11 cellular contexts compared by ENCODE assay signal in the genomic region with DNA sequence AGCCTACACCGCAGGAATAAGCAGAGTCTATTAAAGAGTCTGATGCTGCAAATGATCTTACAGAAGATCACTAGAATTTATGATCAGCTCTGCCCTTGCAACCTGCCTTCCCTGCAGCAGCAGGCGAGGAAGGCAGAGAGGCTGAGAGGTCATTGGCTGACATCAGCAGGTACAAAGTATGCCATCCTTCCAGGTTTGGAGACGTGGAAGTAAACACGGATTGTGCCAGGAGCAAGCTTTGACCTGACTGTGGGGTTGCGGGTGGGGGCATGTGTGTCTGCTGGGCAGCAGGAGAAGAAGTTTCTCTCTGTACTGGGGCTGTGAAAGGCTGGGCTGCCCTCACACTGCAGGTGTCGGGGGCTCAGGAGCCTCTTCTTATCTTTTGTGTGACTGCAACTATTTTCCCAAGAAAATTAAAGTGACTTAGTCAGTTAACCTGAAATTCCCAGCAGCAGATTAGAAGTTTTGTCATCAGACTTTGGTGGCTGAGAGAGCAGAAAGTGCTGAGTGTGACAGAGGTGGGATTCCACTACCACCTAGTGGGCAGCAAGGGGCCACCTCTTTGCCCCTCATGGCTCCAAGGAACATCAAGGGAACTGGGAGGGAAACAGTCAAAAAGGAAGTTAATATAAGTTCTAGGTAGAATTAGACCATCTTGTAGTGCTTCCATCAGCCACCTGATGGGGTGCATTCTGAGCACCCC.
DNase-seq lines count a peak whose midpoint lies in the region; ATAC-seq and TF ChIP-seq lines count a peak whose summit lies in the region.
"Had no signal": no experiment of that assay in that cellular context is flagged by ENCODE, and none has a peak within 500 bp of the region (broad histone marks: within the 10 kb centered on the region; RNA-seq: fewer than 3 reads in every experiment).

No MANE protein-coding gene starts in this region.

- H3K9me2 ChIP-seq in GM23248 (ENCODE audit: insufficient read depth), result no peaks in the 10 kb centered on the region

- TF ChIP-seq POLR2A in ovary (IDR thresholded peaks at IDR 0.05), result no peak

- intact Hi-C loops in Caco-2 (cut with micrococcal nuclease; ENCODE audit: unreplicated experiment), result loop anchor here (1.0 kb wide), 3 partner anchors 178 to 551 kb away; no protein-coding TSS in a partner anchor
- intact Hi-C loops in ovary (cut with DNase I), result no loop called here

- no peak for TF ChIP-seq EP300 in ovary (IDR thresholded peaks at IDR 0.05)

- no peaks in the 10 kb centered on the region for H3K4me1 Mint-ChIP-seq in Caco-2 (ENCODE audit: low read depth, unreplicated experiment)
- H3K4me1 Mint-ChIP-seq in activated T-cell treated with anti-CD3 and anti-CD28 coated beads, Interleukin-2, amount 50 U/mL, for 72 hours (ENCODE audit: low read depth), result peaks cover 7% of the 10 kb centered on the region

- H3K27me3 Mint-ChIP-seq in Caco-2 (ENCODE audit: insufficient read depth, unreplicated experiment), result peaks cover 10% of the 10 kb centered on the region
- H3K27me3 Mint-ChIP-seq in activated T-cell treated with anti-CD3 and anti-CD28 coated beads, Interleukin-2, amount 50 U/mL, for 72 hours (ENCODE audit: low read depth), result no peaks in the 10 kb centered on the region

- POLR2A ChIA-PET in Caco-2 (lab: Charles Lee) (no interaction called here), RWPE1 (lab: Yijun Ruan, JAX; ENCODE audit: low non-redundant PET) (no interaction called here)

- in situ Hi-C loops in GM23248 (cut with MboI), result no loop called here

- H3K4me2 ChIP-seq in GM23248 (ENCODE audit: unreplicated experiment), result no peak overlapping the region

- no peak overlapping the region for H3K9ac ChIP-seq in GM23248

- H3K27ac ChIP-seq in GM23248 (no peak overlapping the region), RWPE1 (peak overlapping the region; percentile 27), ovary (no peak overlapping the region)
- H3K27ac ChIP-seq: dorsolateral prefrontal cortex had no signal

- H3K36me3 ChIP-seq in Caco-2 (ENCODE audit: control insufficient read depth, insufficient read depth, low read length), result no peaks in the 10 kb centered on the region
- no peaks in the 10 kb centered on the region for H3K36me3 ChIP-seq in GM23248 (ENCODE audit: low read depth)
- no peaks in the 10 kb centered on the region for H3K36me3 ChIP-seq in ovary

- CTCF ChIA-PET in Caco-2 (lab: Charles Lee), result no interaction called here
- CTCF ChIA-PET in RWPE1 (lab: Yijun Ruan, JAX), result interaction anchor here (0.6 kb wide), 2 partner anchors 306 to 865 kb away, joined by 3 read pairs; no protein-coding TSS in a partner anchor

- H3K27ac Mint-ChIP-seq in Caco-2 (ENCODE audit: unreplicated experiment), result no peak overlapping the region
- no peak overlapping the region for H3K27ac Mint-ChIP-seq in activated T-cell treated with anti-CD3 and anti-CD28 coated beads, Interleukin-2, amount 50 U/mL, for 72 hours
- H3K27ac Mint-ChIP-seq: activated CD4-positive, alpha-beta memory T cell treated with anti-CD3 and anti-CD28 coated beads, Interleukin-2, amount 10 ng/mL, durations not matched to agents 7 days and 5 days had no signal

- H3K4me3 ChIP-seq in Caco-2 (ENCODE audit: low read depth, low read length), result no peak overlapping the region
- no peak overlapping the region for H3K4me3 ChIP-seq in GM23248
- no peak overlapping the region for H3K4me3 ChIP-seq in ovary
- H3K4me3 ChIP-seq: dorsolateral prefrontal cortex had no signal

- no peaks in the 10 kb centered on the region for H3K4me1 ChIP-seq in Caco-2
- H3K4me1 ChIP-seq in GM23248 (ENCODE audit: insufficient read depth), result peaks cover 24% of the 10 kb centered on the region
- H3K4me1 ChIP-seq in ovary (ENCODE audit: insufficient read depth), result no peaks in the 10 kb centered on the region

- H3K79me2 ChIP-seq in GM23248 (ENCODE audit: insufficient read depth), result no peaks in the 10 kb centered on the region

- H2AFZ ChIP-seq in GM23248, result no peak overlapping the region

- H3F3A ChIP-seq in GM23248 (ENCODE audit: insufficient read depth), result peaks cover 23% of the 10 kb centered on the region

- H3K36me3 Mint-ChIP-seq in Caco-2 (ENCODE audit: insufficient read depth, unreplicated experiment), result no peaks in the 10 kb centered on the region
- no peaks in the 10 kb centered on the region for H3K36me3 Mint-ChIP-seq in activated T-cell treated with anti-CD3 and anti-CD28 coated beads, Interleukin-2, amount 50 U/mL, for 72 hours (ENCODE audit: insufficient read depth in 2 of 2)

- no peak for ATAC-seq in HG03460 (IDR thresholded peaks at IDR 0.05; ENCODE audit: unreplicated experiment)
- no peak for ATAC-seq in GM18858 (IDR thresholded peaks at IDR 0.05; ENCODE audit: unreplicated experiment)
- no peak for ATAC-seq in activated T-cell treated with anti-CD3 and anti-CD28 coated beads, Interleukin-2, amount 50 U/mL, for 72 hours (replicated peaks in 1 of 2)

- BruUV-seq in Caco-2 (replicated peaks; lab: Mats Ljungman, UMichigan), result no TSS peak

- DNase-seq in Caco-2, result peak in 1 of 2 experiments; percentile 44
- peak; percentile 53 for DNase-seq in GM23248
- no peak for DNase-seq in RWPE1 (ENCODE audit: low spot score)
- peak; percentile 60 for DNase-seq in islet precursor cell
- no peak for DNase-seq in ovary
- no peak for DNase-seq in activated T-cell treated with anti-CD3 and anti-CD28 coated beads, Interleukin-2, amount 50 U/mL, for 72 hours
- DNase-seq: activated CD4-positive, alpha-beta memory T cell treated with anti-CD3 and anti-CD28 coated beads, Interleukin-2, amount 10 ng/mL, durations not matched to agents 7 days and 5 days; dorsolateral prefrontal cortex; NCI-H446 treated with DMSO at 0.1 percent for 48 hours had no signal

- no peaks in the 10 kb centered on the region; the same call in 1 of the 2 replicates for H3K27me3 ChIP-seq in Caco-2 (replicated peaks; ENCODE audit: control insufficient read depth, insufficient read depth, low read length)
- no peaks in the 10 kb centered on the region for H3K27me3 ChIP-seq in GM23248 (replicated peaks; ENCODE audit: insufficient read depth)
- H3K27me3 ChIP-seq in ovary, result no peaks in the 10 kb centered on the region

- TF ChIP-seq CTCF in Caco-2 (IDR thresholded peaks at IDR 0.05; ENCODE audit: insufficient read depth in 1 of 2, low read depth in 1 of 2, low read length in 1 of 2, severe bottlenecking in 1 of 2, unreplicated experiment in 1 of 2) (peak; percentile 57 to 66), RWPE1 (conservative IDR thresholded peaks at IDR 0.05; ENCODE audit: low read depth) (no peak; the same call in 1 of the 2 replicates), ovary (IDR thresholded peaks at IDR 0.05) (no peak)

- H3K9me3 Mint-ChIP-seq in Caco-2 (ENCODE audit: unreplicated experiment), result peaks cover 13% of the 10 kb centered on the region
- no peaks in the 10 kb centered on the region for H3K9me3 Mint-ChIP-seq in activated T-cell treated with anti-CD3 and anti-CD28 coated beads, Interleukin-2, amount 50 U/mL, for 72 hours
- H3K9me3 Mint-ChIP-seq: activated CD4-positive, alpha-beta memory T cell treated with anti-CD3 and anti-CD28 coated beads, Interleukin-2, amount 10 ng/mL, durations not matched to agents 7 days and 5 days had no signal

- H3K9me3 ChIP-seq in Caco-2 (no peaks in the 10 kb centered on the region), GM23248 (ENCODE audit: low read depth) (no peaks in the 10 kb centered on the region), ovary (no peaks in the 10 kb centered on the region)

- no peak overlapping the region for H3K4me3 Mint-ChIP-seq in Caco-2 (ENCODE audit: unreplicated experiment)
- H3K4me3 Mint-ChIP-seq in activated T-cell treated with anti-CD3 and anti-CD28 coated beads, Interleukin-2, amount 50 U/mL, for 72 hours, result no peak overlapping the region
- H3K4me3 Mint-ChIP-seq: activated CD4-positive, alpha-beta memory T cell treated with anti-CD3 and anti-CD28 coated beads, Interleukin-2, amount 10 ng/mL, durations not matched to agents 7 days and 5 days had no signal

- 64 to 66% methylated on average over 5 to 6 of the region's 6 CpGs for WGBS in GM23248 (ENCODE audit: low coverage in 1 of 2, low lambda C conversion rate in 2 of 2, missing lambda C conversion rate in 2 of 2), 2 experiments
- 38 to 60% (median 45%) methylated on average over 6 of the region's 6 CpGs for WGBS in ovary, 3 donors

- no peaks in the 10 kb centered on the region for H4K20me1 ChIP-seq in GM23248 (ENCODE audit: insufficient read depth)

Comparison
In these comparisons a context has a peak if more than half of its experiments do, and no peak if none do; other contexts are left out.
1. DNase-seq: peak in GM23248 (single experiment) and islet precursor cell (single experiment); none in RWPE1 (single experiment), ovary (0 of 5) and activated T-cell treated with anti-CD3 and anti-CD28 coated beads, Interleukin-2, amount 50 U/mL, for 72 hours (0 of 2).
2. CTCF ChIP-seq: peak in Caco-2 (2 of 2); none in RWPE1 (single experiment) and ovary (0 of 3).